In the genomic region with DNA sequence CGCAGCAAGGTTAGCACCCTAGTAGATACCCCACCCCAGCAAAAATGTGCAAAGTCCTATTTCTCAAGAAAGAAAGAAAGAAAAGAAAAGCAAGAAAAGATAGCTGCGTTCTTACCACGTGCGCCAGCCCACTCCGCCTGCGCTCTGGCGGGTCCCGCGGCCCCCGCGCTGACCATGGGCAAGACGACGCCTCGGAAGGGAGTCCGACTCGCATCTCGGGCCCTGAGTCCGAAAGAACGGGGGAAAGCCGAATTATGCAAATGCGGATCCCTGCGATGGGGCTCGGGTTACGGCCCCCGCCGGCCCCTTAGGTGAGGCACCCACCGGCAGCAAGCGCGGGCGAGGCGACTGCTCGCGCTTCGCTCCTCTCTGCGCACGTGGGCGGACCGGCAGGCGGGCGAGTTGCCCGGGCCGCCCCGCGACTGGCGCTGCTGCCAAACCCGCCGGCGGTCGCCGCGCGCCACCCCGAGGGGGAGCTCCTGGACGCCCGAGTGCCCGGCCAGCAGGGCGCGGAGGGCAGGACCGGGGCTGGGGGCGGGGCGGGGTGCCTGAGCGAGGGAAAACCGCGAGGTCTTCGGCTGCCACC, we compare ENCODE assay signal across 9 cellular contexts. TPM values are rescaled to one million over a fixed set of nuclear protein-coding genes. Genes with fewer than 3 reads are reported as not detected.
DNase-seq lines count a peak whose midpoint lies in the region; ATAC-seq, FAIRE-seq and TF ChIP-seq lines count a peak whose summit lies in the region.
"Had no signal": no experiment of that assay in that cellular context is flagged by ENCODE, and none has a peak within 500 bp of the region (broad histone marks: within the 10 kb centered on the region; RNA-seq: fewer than 3 reads in every experiment).

No MANE protein-coding gene starts in this region.

- H3K9me3 ChIP-seq in cardiac muscle cell (ENCODE audit: low read depth): no peaks in the 10 kb centered on the region
- no peaks in the 10 kb centered on the region for H3K9me3 ChIP-seq in psoas muscle

- H3K4me3 ChIP-seq in cardiac muscle cell: peak overlapping the region; percentile 12
- peak overlapping the region; percentile 79 for H3K4me3 ChIP-seq in psoas muscle

- no peak overlapping the region for H3K27ac ChIP-seq in cardiac muscle cell
- H3K27ac ChIP-seq in psoas muscle: no peak overlapping the region

- intact Hi-C loops in cardiac septum (cut with DNase I) (loop anchor here (5.0 kb wide), 6 partner anchors 56 to 381 kb away; no protein-coding TSS in a partner anchor), psoas muscle (cut with DNase I) (loop anchor here (2.0 to 10.0 kb wide), 6 partner anchors 206 to 384 kb away; a partner anchor contains a TSS)

- H3K27me3 ChIP-seq in cardiac muscle cell: peaks cover 88% of the 10 kb centered on the region
- H3K27me3 ChIP-seq in psoas muscle (ENCODE audit: insufficient read depth in 3 of 3, low read length in 2 of 3): peaks cover 0 to 25% (median 13%) of the 10 kb centered on the region in 3 donors

- H3K36me3 ChIP-seq in cardiac muscle cell (no peaks in the 10 kb centered on the region), psoas muscle (ENCODE audit: insufficient read depth in 1 of 2, low read depth in 1 of 2) (no peaks in the 10 kb centered on the region)

- ATAC-seq in psoas muscle (peak in 1 of 4 donors; percentile 9), HG03095 (IDR thresholded peaks at IDR 0.05; ENCODE audit: unreplicated experiment) (no peak)

- DNase-seq in cardiac muscle cell (ENCODE audit: low read depth in 1 of 2, low spot score in 1 of 2) (peak in 1 of 2 donors; percentile 65), cardiac septum (ENCODE audit: low spot score) (no peak), activated T-cell treated with anti-CD3 and anti-CD28 coated beads for 48 hours (ENCODE audit: low read depth) (peak; percentile 69), frontal cortex (ENCODE audit: low spot score in 2 of 2) (peak; percentile 60 to 65), psoas muscle (peak; percentile 33 to 56), HTR-8/SVneo (ENCODE audit: insufficient read length, low spot score) (no peak), NCI-H446 treated with DMSO at 0.1 percent for 48 hours (lab: John Stamatoyannopoulos, UW) (no peak)

- FAIRE-seq in frontal cortex (lab: Jason Lieb, UNC): no peak
- no peak for FAIRE-seq in HTR-8/SVneo (lab: Jason Lieb, UNC)
- FAIRE-seq: bronchial epithelial cell had no signal

- H3K4me1 ChIP-seq in cardiac muscle cell (ENCODE audit: low read depth) (peaks cover 5% of the 10 kb centered on the region), psoas muscle (peaks cover 21% of the 10 kb centered on the region)

- WGBS in psoas muscle, 3 donors: 1 to 2% (median 2%) methylated on average over 53 to 65 of the region's 65 CpGs

- no peak for TF ChIP-seq CTCF in cardiac muscle cell (IDR thresholded peaks at IDR 0.05; ENCODE audit: low read depth, low read length)
- TF ChIP-seq CTCF in psoas muscle (IDR thresholded peaks at IDR 0.05): no peak

RNA-seq across cellular contexts. Expression of a gene that starts 2.4 kb away (rescaled TPM):
- total RNA-seq in cardiac muscle cell: 0.18 and 0.33 TPM in 2 replicates
- 0.29 and 0.94 TPM in 2 replicates for polyA plus RNA-seq in cardiac muscle cell
- 4.8 TPM for total RNA-seq in cardiac septum
- 1.6 TPM for total RNA-seq in frontal cortex
- 1 to 10 TPM in 2 of 4 donors, under 1 TPM in 2; 0.67 to 1.2 (median 0.97) TPM for total RNA-seq in psoas muscle
- under 1 TPM; 0.24 to 0.64 (median 0.26) TPM for polyA plus RNA-seq in psoas muscle

RNA-seq across cellular contexts. Expression of a gene that starts 14.0 kb away (rescaled TPM):
- 29.4 and 33.3 TPM in 2 replicates for total RNA-seq in cardiac muscle cell
- 6.8 and 9.4 TPM in 2 replicates for polyA plus RNA-seq in cardiac muscle cell
- 19.5 TPM for total RNA-seq in cardiac septum
- 42.4 TPM for total RNA-seq in frontal cortex
- 10 to 100 TPM; 17.6 to 24.8 (median 20.1) TPM for total RNA-seq in psoas muscle
- 10 to 100 TPM; 11.6 to 27.1 (median 21.6) TPM for polyA plus RNA-seq in psoas muscle

Comparison
In these comparisons a context has a peak if more than half of its experiments do, and no peak if none do; other contexts are left out.
1. DNase-seq: peak in activated T-cell treated with anti-CD3 and anti-CD28 coated beads for 48 hours (single experiment), frontal cortex (2 of 2) and psoas muscle (2 of 2); none in cardiac septum (single experiment), HTR-8/SVneo (single experiment) and NCI-H446 treated with DMSO at 0.1 percent for 48 hours (single experiment).